In the genomic region with DNA sequence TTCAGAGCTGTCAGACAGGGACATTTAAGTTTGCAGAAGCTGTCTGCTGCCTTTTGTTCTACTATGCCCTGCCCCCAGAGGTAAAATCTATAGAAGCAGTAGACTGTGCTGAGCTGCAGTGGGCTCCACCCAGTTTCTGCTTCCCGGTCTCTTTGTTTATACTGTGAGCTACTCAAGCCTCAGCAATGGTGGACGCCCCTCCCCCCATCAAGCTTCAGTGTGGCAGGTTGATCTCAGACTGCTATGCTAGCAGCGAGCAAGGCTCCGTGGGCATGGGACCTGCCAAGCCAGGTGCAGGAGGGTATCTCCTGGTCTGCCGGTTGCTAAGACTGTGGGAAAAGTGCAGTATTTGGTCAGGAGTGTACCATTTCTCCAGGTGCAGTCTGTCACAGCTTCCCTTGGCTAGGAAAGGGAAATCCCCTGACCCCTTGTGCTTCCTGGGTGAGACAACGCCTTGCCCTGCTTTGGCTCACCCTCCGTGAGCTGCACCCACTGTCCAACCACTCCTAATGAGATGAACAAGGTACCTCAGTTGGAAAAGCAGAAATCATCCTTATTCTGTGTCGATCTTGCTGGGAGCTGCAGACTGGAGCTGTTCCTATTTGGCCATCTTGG, we compare ENCODE assay signal across 7 cellular contexts.
DNase-seq lines count a peak whose midpoint lies in the region; TF ChIP-seq lines count a peak whose summit lies in the region.
"Not testable (repeated sequence)": the region's sequence is repeated elsewhere in the genome, so short reads cannot be mapped to it uniquely, and the experiment has no call there.

No MANE protein-coding gene starts in this region.

- DNase-seq in EL = peak; percentile 17
- peak; percentile 52 for DNase-seq in NCI-H345 (lab: John Stamatoyannopoulos, UW)
- DNase-seq in SW480 (ENCODE audit: low spot score) = peak; percentile 11
- DNase-seq in colonic mucosa = peak; percentile 84

- H3K9me2 ChIP-seq in Loucy (replicated peaks; ENCODE audit: low read depth, low read length) = not testable (repeated sequence)

- TF ChIP-seq CTCF in Loucy (conservative IDR thresholded peaks at IDR 0.05; ENCODE audit: low read length); colonic mucosa (IDR thresholded peaks at IDR 0.05): not testable (repeated sequence)

- H2AFZ ChIP-seq in Loucy (ENCODE audit: low read length) (0 out of 2 replicates have a peak overlapping the region, but pooled peaks have one; percentile 43), neuron (ENCODE audit: low read depth, low read length) (peak overlapping the region; percentile 27)

- not testable (repeated sequence) for H3K4me1 ChIP-seq in Loucy (ENCODE audit: insufficient read depth, low read length, poor library complexity, severe bottlenecking); colonic mucosa
- H3K4me1 ChIP-seq in iPS-20b (ENCODE audit: insufficient read depth, low read length) (peaks cover 13% of the 10 kb centered on the region; the same call in 1 of the 2 replicates), neuron (ENCODE audit: insufficient read depth, low read length) (peaks cover 16% of the 10 kb centered on the region)

- H3F3A ChIP-seq in Loucy (ENCODE audit: low read depth) = not testable (repeated sequence)

- H3K4me3 ChIP-seq in Loucy (ENCODE audit: low read length, poor library complexity, severe bottlenecking); colonic mucosa; iPS-20b (ENCODE audit: low read length): not testable (repeated sequence)
- peak overlapping the region; percentile 36 for H3K4me3 ChIP-seq in neuron (ENCODE audit: low read length)

- H3K79me2 ChIP-seq in Loucy (ENCODE audit: insufficient read depth, low read length) = not testable (repeated sequence)

- not testable (repeated sequence) for H3K9ac ChIP-seq in Loucy (ENCODE audit: low read depth, low read length, poor library complexity, severe bottlenecking); colonic mucosa (ENCODE audit: low read depth in 2 of 2, low read length in 2 of 2)
- H3K9ac ChIP-seq in iPS-20b (ENCODE audit: low read depth, low read length) = peak overlapping the region; percentile 68; the same call in 1 of the 2 replicates

- H3K4me2 ChIP-seq in Loucy (ENCODE audit: low read depth, low read length, poor library complexity, severe bottlenecking) = not testable (repeated sequence)

- not testable (repeated sequence) for H3K27me3 ChIP-seq in Loucy (ENCODE audit: insufficient read depth, low read length, poor library complexity, severe bottlenecking); colonic mucosa; iPS-20b (ENCODE audit: insufficient read depth, low read length); neuron (ENCODE audit: insufficient read depth, low read length)

- H3K36me3 ChIP-seq in Loucy (ENCODE audit: insufficient read depth, low read length); colonic mucosa; iPS-20b (ENCODE audit: insufficient read depth, low read depth, low read length); neuron (ENCODE audit: insufficient read depth, low read length): not testable (repeated sequence)

- H3K27ac ChIP-seq in colonic mucosa = peak overlapping the region; percentile 14
- H3K27ac ChIP-seq in iPS-20b (ENCODE audit: low read length) = not testable (repeated sequence)

- not testable (repeated sequence) for H4K20me1 ChIP-seq in Loucy (ENCODE audit: insufficient read depth, low read length, poor library complexity, severe bottlenecking)

- intact Hi-C loops in colonic mucosa (cut with DNase I) = not testable (repeated sequence)

- not testable (repeated sequence) for H3K9me3 ChIP-seq in Loucy (ENCODE audit: insufficient read depth, low read depth, low read length); colonic mucosa; iPS-20b (ENCODE audit: insufficient read depth, low read depth, low read length); neuron (ENCODE audit: low read length)

Comparison
In these comparisons a context has a peak if more than half of its experiments do, and no peak if none do; other contexts are left out.
1. DNase-seq: peak in every context shown above with its lines; median percentile 84 in colonic mucosa; 52 in NCI-H345; 17 in EL; 11 in SW480.